ENCODE assay signal across 29 cellular contexts in genomic region chr7:77248154-77248553, GRCh38. TPM values are rescaled to one million over a fixed set of nuclear protein-coding genes. Genes with fewer than 3 reads are reported as not detected.
"Had no signal": no experiment of that assay in that cellular context is flagged by ENCODE, and none has a peak within 500 bp of the region (broad histone marks: within the 10 kb centered on the region; RNA-seq: fewer than 3 reads in every experiment).

No MANE protein-coding gene starts in this region.

- H3K27ac ChIP-seq: colonic mucosa, coronary artery, dorsolateral prefrontal cortex, epithelial cell of prostate, esophagus muscularis mucosa, esophagus squamous epithelium, foreskin keratinocyte, gastrocnemius medialis, gastroesophageal sphincter, heart left ventricle, heart right ventricle had no signal

- DNase-seq: colonic mucosa; cortex of kidney; dermis blood vessel endothelial cell; dorsolateral prefrontal cortex; effector CD4-positive, alpha-beta T cell; effector CD8-positive, alpha-beta T cell; effector memory CD4-positive, alpha-beta T cell; effector memory CD8-positive, alpha-beta T cell; endodermal cell; erythroblast; esophagus squamous epithelium; foreskin fibroblast; foreskin keratinocyte; foreskin melanocyte; gastrocnemius medialis; glutamatergic neuron; head of caudate nucleus; heart left ventricle; heart right ventricle had no signal

- H3K4me3 ChIP-seq: colonic mucosa, coronary artery, dorsolateral prefrontal cortex, esophagus muscularis mucosa, esophagus squamous epithelium, gastrocnemius medialis, gastroesophageal sphincter, heart left ventricle, heart right ventricle had no signal

- H3K4me1 ChIP-seq: colonic mucosa, foreskin keratinocyte had no signal

- FAIRE-seq: colon, endometrium, endothelial cell of umbilical vein had no signal

- ATAC-seq: effector memory CD8-positive, alpha-beta T cell; esophagus mucosa; foreskin keratinocyte; gastrocnemius medialis; gastroesophageal sphincter; heart left ventricle; heart right ventricle had no signal

- H3K36me3 ChIP-seq: colonic mucosa, esophagus muscularis mucosa, esophagus squamous epithelium, gastrocnemius medialis, heart left ventricle, heart right ventricle had no signal

- H3K9me3 ChIP-seq: colonic mucosa, esophagus muscularis mucosa, esophagus squamous epithelium, gastrocnemius medialis, gastroesophageal sphincter, heart left ventricle, heart right ventricle had no signal

- H3K27me3 ChIP-seq: colonic mucosa, dorsolateral prefrontal cortex, esophagus muscularis mucosa, esophagus squamous epithelium, foreskin keratinocyte, gastrocnemius medialis, gastroesophageal sphincter, heart right ventricle had no signal

RNA-seq across cellular contexts. Expression of gene FGL2, which starts 48.5 kb away (rescaled TPM):
- total RNA-seq: endodermal cell, endothelial cell of umbilical vein, epithelial cell of proximal tubule, foreskin keratinocyte, glomerular endothelial cell had no signal
- polyA plus RNA-seq: endothelial cell of umbilical vein, foreskin keratinocyte had no signal
